17 cellular contexts compared by ENCODE assay signal in the genomic region with DNA sequence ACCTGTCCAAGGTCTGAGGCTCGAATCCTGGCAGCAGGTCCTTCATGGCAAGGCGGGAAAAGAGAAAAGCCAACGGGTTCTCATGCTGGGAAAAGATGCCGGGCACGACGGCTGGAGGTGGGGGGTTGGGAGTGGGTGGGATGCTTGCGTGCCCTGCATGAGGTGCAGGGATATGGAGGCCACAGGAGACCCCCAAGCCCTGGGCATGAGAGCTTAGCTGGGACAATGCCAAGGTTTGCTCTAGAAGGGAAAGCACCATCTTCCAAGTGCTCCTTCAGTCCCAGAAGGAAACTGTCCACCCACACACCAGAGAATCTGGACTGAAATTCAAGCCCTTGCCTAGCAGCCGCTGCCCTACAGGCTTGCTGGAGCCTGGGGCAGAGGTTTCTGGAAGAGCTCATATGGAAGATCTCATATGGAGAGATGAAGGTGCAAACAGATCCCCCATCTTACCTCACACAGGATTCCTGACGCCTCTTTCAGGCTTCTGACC.
A peak's percentile ranks its signal among the peaks of the same experiment; 100 is the strongest.
DNase-seq lines count a peak whose midpoint lies in the region; ATAC-seq and TF ChIP-seq lines count a peak whose summit lies in the region.
"Had no signal": no experiment of that assay in that cellular context is flagged by ENCODE, and none has a peak within 500 bp of the region (broad histone marks: within the 10 kb centered on the region; RNA-seq: fewer than 3 reads in every experiment).

No MANE protein-coding gene starts in this region.

- no peak overlapping the region for H3K4me3 Mint-ChIP-seq in WTC11
- H3K4me3 Mint-ChIP-seq in nephron: no peak overlapping the region
- H3K4me3 Mint-ChIP-seq: memory B cell; neural crest cell; stimulated activated naive B cell treated with anti-CD40 and anti-IgM and Interleukin-4, amounts not matched to agents 10 μg/mL and 1 μg/mL and 100 μg/mL, for 72 hours had no signal

- POLR2A ChIA-PET in WTC11 (lab: Charles Lee): no interaction called here

- H3K9me3 Mint-ChIP-seq in WTC11: no peaks in the 10 kb centered on the region
- no peaks in the 10 kb centered on the region for H3K9me3 Mint-ChIP-seq in nephron
- H3K9me3 Mint-ChIP-seq: memory B cell; neural crest cell; stimulated activated naive B cell treated with anti-CD40 and anti-IgM and Interleukin-4, amounts not matched to agents 10 μg/mL and 1 μg/mL and 100 μg/mL, for 72 hours had no signal

- DNase-seq in WTC11 (ENCODE audit: low spot score) (peak; percentile 5), dorsolateral prefrontal cortex (peak in 4 of 10 donors; percentile 18 to 37 (median 32)), substantia nigra (lab: John Stamatoyannopoulos, UW) (no peak)
- no peak for DNase-seq in activated T-cell treated with anti-CD3 and anti-CD28 coated beads, Interleukin-2, amount 50 U/mL, for 1 hour
- DNase-seq: AML-193; central memory CD4-positive, alpha-beta T cell; MM.1S; NCI-H1694; NCI-H774; stimulated activated naive B cell treated with anti-CD40 and anti-IgM and Interleukin-4, amounts not matched to agents 10 μg/mL and 1 μg/mL and 100 μg/mL, for 72 hours; T1000 had no signal

- ATAC-seq in WTC11 (no peak), GM19023 (IDR thresholded peaks at IDR 0.05; ENCODE audit: unreplicated experiment) (no peak), GM18858 (IDR thresholded peaks at IDR 0.05; ENCODE audit: unreplicated experiment) (no peak)
- ATAC-seq: stimulated activated naive B cell treated with anti-CD40 and anti-IgM and Interleukin-4, amounts not matched to agents 10 μg/mL and 1 μg/mL and 100 μg/mL, for 72 hours had no signal

- TF ChIP-seq CTCF in WTC11 (IDR thresholded peaks at IDR 0.05): no peak
- TF ChIP-seq CTCF in dorsolateral prefrontal cortex (IDR thresholded peaks at IDR 0.05 in 54 of 56, conservative IDR thresholded peaks at IDR 0.05 in 2 of 56; ENCODE audit: low read depth in 1 of 56, partially characterized antibody in 56 of 56): no peak
- no peak for TF ChIP-seq CTCF in nephron (IDR thresholded peaks at IDR 0.05; ENCODE audit: unreplicated experiment in 3 of 3)

- H3K27me3 Mint-ChIP-seq in WTC11 (ENCODE audit: low read depth) (no peaks in the 10 kb centered on the region), nephron (ENCODE audit: low read depth) (peaks cover 3% of the 10 kb centered on the region)
- H3K27me3 Mint-ChIP-seq: stimulated activated naive B cell treated with anti-CD40 and anti-IgM and Interleukin-4, amounts not matched to agents 10 μg/mL and 1 μg/mL and 100 μg/mL, for 72 hours had no signal

- intact Hi-C loops in dorsolateral prefrontal cortex (cut with DNase I): loop anchor here in 1 of 2 donors (2.0 kb wide), 1 partner anchor 55 kb away; no protein-coding TSS in a partner anchor

- H3K27ac ChIP-seq in dorsolateral prefrontal cortex (peak overlapping the region in 58 of 59 donors; percentile 26 to 99 (median 85)), substantia nigra (ENCODE audit: low read depth, low read length, poor library complexity, severe bottlenecking) (peak overlapping the region; percentile 77)

- CTCF ChIA-PET in WTC11 (lab: Charles Lee): interaction anchor here (1.3 to 3.9 kb wide), 2 partner anchors 13 to 42 kb away, joined by 8 to 15 read pairs; no protein-coding TSS in a partner anchor

- peak overlapping the region in 26 of 59 donors; percentile 11 to 51 (median 34) for H3K4me3 ChIP-seq in dorsolateral prefrontal cortex
- H3K4me3 ChIP-seq: tibial nerve had no signal

- no peaks in the 10 kb centered on the region for H3K27me3 ChIP-seq in dorsolateral prefrontal cortex
- H3K27me3 ChIP-seq: tibial nerve had no signal

- H3K4me1 Mint-ChIP-seq in WTC11 (peaks cover 32% of the 10 kb centered on the region), nephron (peaks cover 50% of the 10 kb centered on the region)
- H3K4me1 Mint-ChIP-seq: memory B cell; stimulated activated naive B cell treated with anti-CD40 and anti-IgM and Interleukin-4, amounts not matched to agents 10 μg/mL and 1 μg/mL and 100 μg/mL, for 72 hours had no signal

- H3K36me3 Mint-ChIP-seq in WTC11 (peaks cover 14% of the 10 kb centered on the region), nephron (ENCODE audit: low read depth) (peaks cover 11% of the 10 kb centered on the region)
- H3K36me3 Mint-ChIP-seq: memory B cell; stimulated activated naive B cell treated with anti-CD40 and anti-IgM and Interleukin-4, amounts not matched to agents 10 μg/mL and 1 μg/mL and 100 μg/mL, for 72 hours had no signal

- H3K27ac Mint-ChIP-seq in WTC11 (peak overlapping the region; percentile 61; the same call in 1 of the 2 replicates), nephron (peak overlapping the region; percentile 67 to 82 (median 72))
- H3K27ac Mint-ChIP-seq: memory B cell; stimulated activated naive B cell treated with anti-CD40 and anti-IgM and Interleukin-4, amounts not matched to agents 10 μg/mL and 1 μg/mL and 100 μg/mL, for 72 hours had no signal

TF ChIP-seq in WTC11, 78 proteins besides CTCF, POLR2A, EP300 and RAD21:
- no peak for TF ChIP-seq IRF2 (CRISPR knock-in tag; IDR thresholded peaks at IDR 0.05; ENCODE audit: borderline replicate concordance, low read depth)
- no peak for TF ChIP-seq TP53 (CRISPR knock-in tag; IDR thresholded peaks at IDR 0.05)
- TF ChIP-seq ZNF138 (CRISPR knock-in tag; conservative IDR thresholded peaks at IDR 0.05): no peak
- TF ChIP-seq KAT7 (CRISPR knock-in tag; IDR thresholded peaks at IDR 0.05; ENCODE audit: borderline replicate concordance): no peak
- TF ChIP-seq JUN (CRISPR knock-in tag; IDR thresholded peaks at IDR 0.05): no peak
- TF ChIP-seq MYBL2 (CRISPR knock-in tag; IDR thresholded peaks at IDR 0.05): no peak
- TF ChIP-seq TEAD4 (CRISPR knock-in tag; IDR thresholded peaks at IDR 0.05): no peak
TF ChIP-seq in WTC11: peak in this region for 0.
